Comparison of ENCODE assay signal across 15 cellular contexts in the genomic region with DNA sequence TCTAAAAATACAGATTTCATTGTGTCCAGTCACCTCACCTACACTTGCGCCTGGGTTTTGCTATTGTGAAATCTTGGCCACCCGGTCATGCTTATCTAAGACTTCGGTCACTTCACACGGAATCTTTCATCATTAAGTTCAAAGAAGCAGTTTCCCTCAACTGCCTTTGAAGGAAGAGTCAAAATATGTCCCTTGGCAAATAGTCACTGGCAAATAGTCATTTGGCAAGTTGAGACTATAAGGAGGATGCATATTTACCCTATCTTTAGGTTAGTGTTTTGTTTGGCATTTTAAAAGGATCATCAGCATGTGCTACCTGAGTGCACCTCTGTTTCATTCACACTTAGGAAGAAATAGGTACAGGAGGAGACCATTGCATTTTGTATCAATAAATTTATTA.
DNase-seq lines count a peak whose midpoint lies in the region; ATAC-seq, FAIRE-seq and TF ChIP-seq lines count a peak whose summit lies in the region.
"Had no signal": no experiment of that assay in that cellular context is flagged by ENCODE, and none has a peak within 500 bp of the region (broad histone marks: within the 10 kb centered on the region; RNA-seq: fewer than 3 reads in every experiment).

No MANE protein-coding gene starts in this region.

- TF ChIP-seq RAD21 in K562 (CRISPR knock-in tag; conservative IDR thresholded peaks at IDR 0.05 in 1 of 2, IDR thresholded peaks at IDR 0.05 in 1 of 2) (no peak), HepG2 (CRISPR knock-in tag; IDR thresholded peaks at IDR 0.05) (no peak)

- H3K27ac Mint-ChIP-seq in Caco-2 (ENCODE audit: unreplicated experiment): peak overlapping the region; percentile 83
- H3K27ac Mint-ChIP-seq: B cell; CD4-positive, alpha-beta T cell had no signal

- no peak overlapping the region for H3K4me3 ChIP-seq in Caco-2 (ENCODE audit: low read depth, low read length)
- H3K4me3 ChIP-seq in LNCaP clone FGC (ENCODE audit: low read depth, low read length): no peak overlapping the region
- no peak overlapping the region for H3K4me3 ChIP-seq in K562
- no peak overlapping the region for H3K4me3 ChIP-seq in HepG2 (replicated peaks in 1 of 3; ENCODE audit: insufficient read depth in 1 of 3, low read depth in 2 of 3, low read length in 3 of 3)
- no peak overlapping the region for H3K4me3 ChIP-seq in tibial nerve
- H3K4me3 ChIP-seq: Peyer's patch had no signal

- H3K27me3 ChIP-seq in Caco-2 (replicated peaks; ENCODE audit: control insufficient read depth, insufficient read depth, low read length) (no peaks in the 10 kb centered on the region), K562 (ENCODE audit: control insufficient read depth in 2 of 2, insufficient read depth in 2 of 2, low read length in 2 of 2) (peaks cover 0 to 8% of the 10 kb centered on the region in 2 experiments; a peak in 1 of 5 replicates), HepG2 (ENCODE audit: control insufficient read depth in 1 of 2, insufficient read depth in 2 of 2, low read length in 2 of 2) (no peaks in the 10 kb centered on the region), tibial nerve (no peaks in the 10 kb centered on the region)
- H3K27me3 ChIP-seq: Peyer's patch had no signal

- intact Hi-C loops in Caco-2 (cut with micrococcal nuclease; ENCODE audit: unreplicated experiment): loop anchor here (1.0 kb wide), 3 partner anchors 10 to 156 kb away; no protein-coding TSS in a partner anchor
- intact Hi-C loops in K562 (cut with micrococcal nuclease): no loop called here
- intact Hi-C loops in HepG2 (cut with micrococcal nuclease; ENCODE audit: unreplicated experiment): loop anchor here (1.0 to 10.0 kb wide), 5 partner anchors 15 to 527 kb away; no protein-coding TSS in a partner anchor

- DNase-seq in Caco-2: peak; percentile 83 to 87
- peak; percentile 21 for DNase-seq in LNCaP clone FGC (ENCODE audit: low read depth)
- no peak for DNase-seq in K562 (ENCODE audit: extremely low read depth in 1 of 4, low spot score in 3 of 4)
- peak; percentile 99 for DNase-seq in HepG2 (ENCODE audit: low spot score)
- no peak for DNase-seq in tibial nerve (ENCODE audit: low spot score in 2 of 2)
- DNase-seq: CD4-positive, alpha-beta T cell; NCI-H1048; NCI-H1694 treated with DMSO at 0.1 percent for 48 hours; NCI-H446 treated with DMSO at 0.1 percent for 48 hours; NCI-H748 treated with DMSO at 0.1 percent for 48 hours; Peyer's patch; SIG-M5 had no signal

- no peaks in the 10 kb centered on the region for H3K9me3 Mint-ChIP-seq in Caco-2 (ENCODE audit: unreplicated experiment)
- H3K9me3 Mint-ChIP-seq: CD4-positive, alpha-beta T cell had no signal

- no peak for TF ChIP-seq CTCF in Caco-2 (IDR thresholded peaks at IDR 0.05; ENCODE audit: insufficient read depth in 1 of 2, low read depth in 1 of 2, low read length in 1 of 2, severe bottlenecking in 1 of 2, unreplicated experiment in 1 of 2)
- TF ChIP-seq CTCF in LNCaP clone FGC (IDR thresholded peaks at IDR 0.05; ENCODE audit: control insufficient read depth, extremely low read depth, insufficient read depth): no peak
- TF ChIP-seq CTCF in K562 (IDR thresholded peaks at IDR 0.05 in 2 of 3, conservative IDR thresholded peaks at IDR 0.05 in 1 of 3; ENCODE audit: insufficient read depth in 2 of 3, low read depth in 1 of 3, low read length in 3 of 3): no peak
- TF ChIP-seq CTCF in HepG2 (CRISPR knock-in tag; IDR thresholded peaks at IDR 0.05): no peak
- no peak for TF ChIP-seq CTCF in tibial nerve (IDR thresholded peaks at IDR 0.05)

- no peaks in the 10 kb centered on the region for H3K79me2 ChIP-seq in K562 (ENCODE audit: control insufficient read depth, insufficient read depth, low read length)
- H3K79me2 ChIP-seq in HepG2 (ENCODE audit: insufficient read depth, low read length): no peaks in the 10 kb centered on the region

- BruUV-seq in Caco-2 (replicated peaks; lab: Mats Ljungman, UMichigan): no TSS peak
- no TSS peak for BruUV-seq in K562 (replicated peaks; lab: Mats Ljungman, UMichigan)
- BruUV-seq in HepG2 (replicated peaks; lab: Mats Ljungman, UMichigan): no TSS peak

- no peak for FAIRE-seq in K562 (lab: Jason Lieb, UNC)
- peak; percentile 88 for FAIRE-seq in HepG2 (lab: Jason Lieb, UNC)

- H3K4me1 ChIP-seq in Caco-2 (peaks cover 87% of the 10 kb centered on the region), K562 (replicated peaks in 1 of 2; ENCODE audit: control insufficient read depth in 2 of 2, insufficient read depth in 2 of 2, low read length in 2 of 2) (no peaks in the 10 kb centered on the region; a peak in 1 of 5 replicates), HepG2 (ENCODE audit: insufficient read depth, low read length) (peaks cover 67% of the 10 kb centered on the region), tibial nerve (peaks cover 0 to 2% (median 0%) of the 10 kb centered on the region in 4 donors)
- H3K4me1 ChIP-seq: Peyer's patch had no signal

- no peaks in the 10 kb centered on the region for H3K9me1 ChIP-seq in K562 (ENCODE audit: control insufficient read depth, insufficient read depth, low read length)

- ATAC-seq in K562 (no peak), HepG2 (peak; percentile 69), GM21528 (IDR thresholded peaks at IDR 0.05; ENCODE audit: low FRiP score, unreplicated experiment) (no peak), HG03565 (IDR thresholded peaks at IDR 0.05; ENCODE audit: unreplicated experiment) (no peak)

- H3K4me2 ChIP-seq in K562 (ENCODE audit: insufficient read depth, low read length) (no peak overlapping the region), HepG2 (ENCODE audit: low read depth, low read length) (peak overlapping the region; percentile 25; the same call in 1 of the 2 replicates)

- H3K4me3 Mint-ChIP-seq in Caco-2 (ENCODE audit: unreplicated experiment): peak overlapping the region; percentile 58
- H3K4me3 Mint-ChIP-seq: B cell; CD4-positive, alpha-beta T cell had no signal

- CTCF ChIA-PET in Caco-2 (lab: Charles Lee) (no interaction called here), K562 (lab: Yijun Ruan, JAX; ENCODE audit: low intra/inter-chr PET ratio) (no interaction called here), HepG2 (lab: Yijun Ruan, JAX; ENCODE audit: low intra/inter-chr PET ratio, low total read pairs) (no interaction called here)

- 6% methylated on average over 3 of the region's 4 CpGs for WGBS in K562 (ENCODE audit: insufficient coverage, low coverage, missing lambda C conversion rate)
- WGBS in HepG2 (ENCODE audit: low lambda C conversion rate): 2% methylated on average over 4 of the region's 4 CpGs
- WGBS in tibial nerve, 2 donors: 90 to 91% methylated on average over 4 of the region's 4 CpGs

- no peaks in the 10 kb centered on the region for H3K27me3 Mint-ChIP-seq in Caco-2 (ENCODE audit: insufficient read depth, unreplicated experiment)
- H3K27me3 Mint-ChIP-seq: B cell; CD4-positive, alpha-beta T cell had no signal

- H3K36me3 Mint-ChIP-seq in Caco-2 (ENCODE audit: insufficient read depth, unreplicated experiment): peaks cover 100% of the 10 kb centered on the region

- H3K4me1 Mint-ChIP-seq in Caco-2 (ENCODE audit: low read depth, unreplicated experiment): peaks cover 67% of the 10 kb centered on the region
- H3K4me1 Mint-ChIP-seq: B cell had no signal

- H4K20me1 ChIP-seq in K562 (replicated peaks; ENCODE audit: control insufficient read depth, insufficient read depth, low read length): no peaks in the 10 kb centered on the region
- H4K20me1 ChIP-seq in HepG2 (ENCODE audit: insufficient read depth, low read length): no peaks in the 10 kb centered on the region

- H3K9me3 ChIP-seq in Caco-2: no peaks in the 10 kb centered on the region
- H3K9me3 ChIP-seq in K562 (replicated peaks; ENCODE audit: control insufficient read depth, insufficient read depth, low read depth, low read length): no peaks in the 10 kb centered on the region
- no peaks in the 10 kb centered on the region for H3K9me3 ChIP-seq in HepG2 (ENCODE audit: low read length)
- H3K9me3 ChIP-seq in tibial nerve: no peaks in the 10 kb centered on the region
- H3K9me3 ChIP-seq: Peyer's patch had no signal

- H3K36me3 ChIP-seq in Caco-2 (ENCODE audit: control insufficient read depth, insufficient read depth, low read length) (peaks cover 1% of the 10 kb centered on the region; the same call in 1 of the 2 replicates), K562 (ENCODE audit: control insufficient read depth, insufficient read depth, low read length) (no peaks in the 10 kb centered on the region), HepG2 (replicated peaks in 1 of 2; ENCODE audit: control insufficient read depth in 1 of 2, insufficient read depth in 2 of 2, low read length in 2 of 2) (peaks cover 15 to 58% of the 10 kb centered on the region in 2 experiments), tibial nerve (peaks cover 0 to 63% (median 0%) of the 10 kb centered on the region in 3 donors)

- H3K27ac ChIP-seq in K562 (ENCODE audit: extremely low read depth, low read depth, low read length): no peak overlapping the region
- H3K27ac ChIP-seq in HepG2 (ENCODE audit: extremely low read length, insufficient read depth, low read length): peak overlapping the region; percentile 69
- no peak overlapping the region for H3K27ac ChIP-seq in tibial nerve
- H3K27ac ChIP-seq: Peyer's patch had no signal

- TF ChIP-seq POLR2A in K562 (conservative IDR thresholded peaks at IDR 0.05) (no peak), HepG2 (IDR thresholded peaks at IDR 0.05; ENCODE audit: insufficient read depth in 1 of 2, low read depth in 2 of 2, low read length in 2 of 2) (no peak), tibial nerve (IDR thresholded peaks at IDR 0.05) (no peak)

- no peak for TF ChIP-seq EP300 in K562 (IDR thresholded peaks at IDR 0.05; ENCODE audit: low read length)
- peak; percentile 89 to 100; a peak in 3 of 4 replicates for TF ChIP-seq EP300 in HepG2 (IDR thresholded peaks at IDR 0.05; ENCODE audit: low read depth in 2 of 2, low read length in 2 of 2)
- peak; percentile 99 for TF ChIP-seq EP300 in HepG2 (CRISPR knock-in tag; IDR thresholded peaks at IDR 0.05; ENCODE audit: borderline replicate concordance)
- no peak for TF ChIP-seq EP300 in tibial nerve (IDR thresholded peaks at IDR 0.05)

- in situ Hi-C loops in K562 (cut with MboI): no loop called here
- in situ Hi-C loops in HepG2 (cut with HindIII; ENCODE audit: extremely low pct_ligation_motif_present, low pct_unique_long_range_greater_than_20kb): loop anchor here (5.0 kb wide), 1 partner anchor 145 kb away; a partner anchor contains a TSS

- no peak overlapping the region for H3K9ac ChIP-seq in K562 (ENCODE audit: insufficient read depth in 1 of 2, low read depth in 2 of 2, low read length in 2 of 2)
- H3K9ac ChIP-seq in HepG2 (ENCODE audit: insufficient read depth, low read depth, low read length): 0 out of 2 replicates have a peak overlapping the region, but pooled peaks have one; percentile 12

- POLR2A ChIA-PET in Caco-2 (lab: Charles Lee): no interaction called here
- POLR2A ChIA-PET in K562 (lab: Yijun Ruan, JAX): no interaction called here
- POLR2A ChIA-PET in HepG2 (lab: Yijun Ruan, JAX): interaction anchor here (1.8 kb wide), 1 partner anchor 145 kb away, joined by 4 read pairs; no protein-coding TSS in a partner anchor

- H2AFZ ChIP-seq in K562 (ENCODE audit: low read depth, low read length): no peak overlapping the region
- H2AFZ ChIP-seq in HepG2 (ENCODE audit: low read length): no peak overlapping the region

TF ChIP-seq in K562, 482 proteins besides CTCF, POLR2A, EP300 and RAD21 (continues in another document):
- TF ChIP-seq SMARCE1 (IDR thresholded peaks at IDR 0.05) (no peak), SRF (CRISPR knock-in tag; IDR thresholded peaks at IDR 0.05) (no peak)

TF ChIP-seq in HepG2, 621 proteins besides CTCF, POLR2A, EP300 and RAD21 (continues in another document):
- TF ChIP-seq ZBTB21 (CRISPR knock-in tag; IDR thresholded peaks at IDR 0.05): no peak; the same call in 1 of the 2 replicates

Comparison
In these comparisons a context has a peak if more than half of its experiments do, and no peak if none do; other contexts are left out.
1. DNase-seq: peak in Caco-2 (2 of 2), LNCaP clone FGC (single experiment) and HepG2 (single experiment); none in K562 (0 of 4) and tibial nerve (0 of 2).